20 cellular contexts compared by ENCODE assay signal in the genomic region with DNA sequence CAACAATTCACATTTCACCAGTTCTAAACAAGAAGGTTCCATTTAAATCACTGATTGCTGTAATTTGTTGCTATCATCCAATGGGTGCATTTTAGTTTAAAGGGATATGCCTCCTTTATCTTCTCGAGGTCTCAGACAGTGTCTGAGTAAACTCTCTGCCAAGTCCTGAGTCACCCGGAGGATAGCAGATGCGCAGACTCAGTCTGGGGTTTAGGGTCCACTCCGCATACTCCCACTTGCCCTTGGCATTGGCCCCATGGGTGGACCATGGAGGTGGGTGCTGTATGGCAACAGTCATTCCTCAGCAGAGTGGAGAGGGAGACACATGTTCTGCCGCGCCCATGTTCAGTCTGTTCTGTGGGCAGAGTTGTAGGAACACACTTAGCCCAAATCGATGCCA.
DNase-seq lines count a peak whose midpoint lies in the region; ATAC-seq and TF ChIP-seq lines count a peak whose summit lies in the region.
"Had no signal": no experiment of that assay in that cellular context is flagged by ENCODE, and none has a peak within 500 bp of the region (broad histone marks: within the 10 kb centered on the region; RNA-seq: fewer than 3 reads in every experiment).

No MANE protein-coding gene starts in this region.

- no peak for TF ChIP-seq RAD21 in SK-N-SH (IDR thresholded peaks at IDR 0.05; ENCODE audit: low read length)

- peaks cover 11% of the 10 kb centered on the region for H3F3A ChIP-seq in SK-N-SH (replicated peaks; ENCODE audit: insufficient read depth)
- H3F3A ChIP-seq in smooth muscle cell (ENCODE audit: low read depth): peaks cover 10% of the 10 kb centered on the region

- H3K79me2 ChIP-seq in SK-N-SH (ENCODE audit: insufficient read depth): peaks cover 5% of the 10 kb centered on the region; the same call in 1 of the 2 replicates
- peaks cover 4% of the 10 kb centered on the region for H3K79me2 ChIP-seq in smooth muscle cell (ENCODE audit: low read depth)

- CTCF ChIA-PET in SK-N-SH (lab: Yijun Ruan, JAX): interaction anchor here (10.0 kb wide), 1 partner anchor 8 kb away, joined by 66 read pairs; no protein-coding TSS in a partner anchor

- peak; percentile 39 for DNase-seq in activated effector memory CD4-positive, alpha-beta T cell treated with anti-CD3 and anti-CD28 coated beads, Interleukin-2, amount 50 U/mL, for 16 hours
- DNase-seq in activated effector memory CD4-positive, alpha-beta T cell treated with Interleukin-2 at 50 U/mL for 16 hours: no peak
- DNase-seq in SK-N-SH (no peak), fibroblast of mammary gland (ENCODE audit: low read depth) (peak; percentile 66), smooth muscle cell (lab: John Stamatoyannopoulos, UW; ENCODE audit: unreplicated experiment) (no peak), RKO (ENCODE audit: low spot score) (no peak)
- DNase-seq: 8988T; activated CD4-positive, CD25-positive, alpha-beta regulatory T cell treated with anti-CD3 and anti-CD28 coated beads, Interleukin-2, amount 50 U/mL, for 72 hours; activated CD8-positive, alpha-beta memory T cell treated with anti-CD3 and anti-CD28 coated beads, Interleukin-2, amount 10 ng/mL, durations not matched to agents 7 days and 5 days; glutamatergic neuron; H9; mesendoderm; NCI-H446; SIG-M5; stimulated activated naive B cell treated with anti-CD40 and anti-IgM and Interleukin-4, amounts not matched to agents 10 μg/mL and 1 μg/mL and 100 μg/mL, for 72 hours; T-helper 2 cell; thyroid gland had no signal

- POLR2A ChIA-PET in SK-N-SH (lab: Yijun Ruan, JAX): interaction anchor here (0.6 kb wide), 1 partner anchor 266 kb away, joined by 6 read pairs; no protein-coding TSS in a partner anchor

- H3K4me2 ChIP-seq in SK-N-SH (no peak overlapping the region), smooth muscle cell (peak overlapping the region; percentile 72)

- no peak for TF ChIP-seq EP300 in SK-N-SH (IDR thresholded peaks at IDR 0.05; ENCODE audit: borderline replicate concordance in 1 of 2, low read depth in 1 of 2, low read length in 1 of 2)

- H2AFZ ChIP-seq in SK-N-SH (ENCODE audit: low read depth) (no peak overlapping the region), smooth muscle cell (ENCODE audit: low read depth) (no peak overlapping the region)

- no peaks in the 10 kb centered on the region for H3K9me2 ChIP-seq in SK-N-SH

- no peak overlapping the region for H3K9ac ChIP-seq in SK-N-SH
- no peak overlapping the region for H3K9ac ChIP-seq in smooth muscle cell (ENCODE audit: low read depth)

- ATAC-seq in HG03457 (IDR thresholded peaks at IDR 0.05; ENCODE audit: unreplicated experiment) (no peak), HG02840 (IDR thresholded peaks at IDR 0.05; ENCODE audit: low FRiP score, unreplicated experiment) (no peak)
- ATAC-seq: activated CD8-positive, alpha-beta memory T cell treated with anti-CD3 and anti-CD28 coated beads, Interleukin-2, amount 10 ng/mL, durations not matched to agents 7 days and 5 days; stimulated activated naive B cell treated with anti-CD40 and anti-IgM and Interleukin-4, amounts not matched to agents 10 μg/mL and 1 μg/mL and 100 μg/mL, for 72 hours had no signal

- WGBS in SK-N-SH (ENCODE audit: low lambda C conversion rate): 72% methylated on average over 6 of the region's 7 CpGs
- WGBS in smooth muscle cell (ENCODE audit: low lambda C conversion rate): 46% methylated on average over 7 of the region's 7 CpGs

- H3K27me3 ChIP-seq in SK-N-SH (ENCODE audit: insufficient read depth) (no peaks in the 10 kb centered on the region), smooth muscle cell (ENCODE audit: low read depth) (no peaks in the 10 kb centered on the region)
- H3K27me3 ChIP-seq: thyroid gland had no signal

- TF ChIP-seq CTCF in SK-N-SH (IDR thresholded peaks at IDR 0.05): no peak
- TF ChIP-seq CTCF in fibroblast of mammary gland (conservative IDR thresholded peaks at IDR 0.05; ENCODE audit: control insufficient read depth, insufficient read depth, low read depth, low read length): no peak
- no peak for TF ChIP-seq CTCF in smooth muscle cell (IDR thresholded peaks at IDR 0.05; ENCODE audit: borderline replicate concordance, insufficient read depth, poor library complexity, severe bottlenecking)

- H3K4me3 ChIP-seq in SK-N-SH (ENCODE audit: low read depth in 2 of 2, low read length in 1 of 2): no peak overlapping the region
- H3K4me3 ChIP-seq in fibroblast of mammary gland (ENCODE audit: control insufficient read depth, low read depth, low read length): no peak overlapping the region
- H3K4me3 ChIP-seq in smooth muscle cell: no peak overlapping the region
- H3K4me3 ChIP-seq: thyroid gland had no signal

- H3K9me3 ChIP-seq in SK-N-SH: no peaks in the 10 kb centered on the region
- no peaks in the 10 kb centered on the region for H3K9me3 ChIP-seq in smooth muscle cell (replicated peaks; ENCODE audit: low read depth)
- H3K9me3 ChIP-seq: thyroid gland had no signal

- H3K36me3 ChIP-seq in SK-N-SH (replicated peaks in 1 of 2; ENCODE audit: control insufficient read depth in 1 of 2, insufficient read depth in 2 of 2, low read length in 1 of 2): no peaks in the 10 kb centered on the region
- no peaks in the 10 kb centered on the region for H3K36me3 ChIP-seq in smooth muscle cell (ENCODE audit: low read depth)
- H3K36me3 ChIP-seq: thyroid gland had no signal

- H3K27ac ChIP-seq in SK-N-SH (ENCODE audit: low read depth in 2 of 2, low read length in 1 of 2): no peak overlapping the region
- peak overlapping the region; percentile 6 for H3K27ac ChIP-seq in smooth muscle cell (ENCODE audit: low read depth)
- H3K27ac ChIP-seq: C4-2B, thyroid gland had no signal

- peaks cover 4% of the 10 kb centered on the region; the same call in 1 of the 2 replicates for H4K20me1 ChIP-seq in SK-N-SH (ENCODE audit: insufficient read depth)
- peaks cover 4% of the 10 kb centered on the region for H4K20me1 ChIP-seq in smooth muscle cell (ENCODE audit: low read depth)

- H3K4me1 ChIP-seq in SK-N-SH (ENCODE audit: control insufficient read depth in 1 of 2, insufficient read depth in 2 of 2, low read depth in 1 of 2, low read length in 1 of 2) (peaks cover 3 to 8% of the 10 kb centered on the region in 2 experiments; a peak in 1 of 4 replicates), smooth muscle cell (ENCODE audit: low read depth) (peaks cover 4% of the 10 kb centered on the region)
- H3K4me1 ChIP-seq: thyroid gland had no signal

TF ChIP-seq in SK-N-SH, 30 proteins besides CTCF, POLR2A, EP300 and RAD21:
- TF ChIP-seq SMC3 (IDR thresholded peaks at IDR 0.05; ENCODE audit: low read depth, low read length): no peak
- TF ChIP-seq NRF1 (IDR thresholded peaks at IDR 0.05; ENCODE audit: low read depth, low read length): 0 out of 2 replicates have a peak, but pooled peaks have one; percentile 26
- peak; percentile 38; the same call in 1 of the 2 replicates for TF ChIP-seq NFIC (IDR thresholded peaks at IDR 0.05; ENCODE audit: borderline replicate concordance)

Comparison
In these comparisons a context has a peak if more than half of its experiments do, and no peak if none do; other contexts are left out.
1. DNase-seq: peak in activated effector memory CD4-positive, alpha-beta T cell treated with anti-CD3 and anti-CD28 coated beads, Interleukin-2, amount 50 U/mL, for 16 hours (single experiment) and fibroblast of mammary gland (single experiment); none in activated effector memory CD4-positive, alpha-beta T cell treated with Interleukin-2 at 50 U/mL for 16 hours (single experiment), SK-N-SH (single experiment), smooth muscle cell (single experiment) and RKO (single experiment).